In the genomic region with DNA sequence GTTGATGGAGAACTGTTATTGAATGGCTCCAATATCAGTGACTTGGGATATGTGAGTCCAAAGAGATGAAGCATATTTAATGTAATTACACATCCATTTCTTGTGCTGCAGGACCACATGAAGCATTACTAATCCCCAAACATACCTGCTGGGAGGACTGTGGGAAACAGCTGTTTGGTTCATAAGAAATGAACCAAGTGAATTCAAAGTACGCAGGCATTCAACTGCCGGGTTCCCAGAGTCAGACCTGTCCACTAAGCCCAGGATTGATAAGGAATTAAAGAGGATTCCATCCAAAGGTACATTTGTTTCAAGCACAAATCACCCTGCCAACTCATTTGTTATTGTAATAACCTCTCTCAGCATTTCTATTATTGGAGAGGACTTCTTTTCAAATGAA, we compare ENCODE assay signal across 21 cellular contexts.
DNase-seq lines count a peak whose midpoint lies in the region; ATAC-seq, FAIRE-seq and TF ChIP-seq lines count a peak whose summit lies in the region.
"Had no signal": no experiment of that assay in that cellular context is flagged by ENCODE, and none has a peak within 500 bp of the region (broad histone marks: within the 10 kb centered on the region; RNA-seq: fewer than 3 reads in every experiment).

No MANE protein-coding gene starts in this region.

- TF ChIP-seq CTCF in GM23338 (conservative IDR thresholded peaks at IDR 0.05; ENCODE audit: low read depth in 2 of 2) (no peak), astrocyte of the cerebellum (IDR thresholded peaks at IDR 0.05; ENCODE audit: low read depth, low read length, missing control alignments) (no peak), neural progenitor cell (IDR thresholded peaks at IDR 0.05) (no peak), HepG2 (CRISPR knock-in tag; IDR thresholded peaks at IDR 0.05) (no peak)

- no peaks in the 10 kb centered on the region for H4K20me1 ChIP-seq in GM23338 (replicated peaks; ENCODE audit: insufficient read depth)
- no peaks in the 10 kb centered on the region for H4K20me1 ChIP-seq in neural progenitor cell (ENCODE audit: low read depth)
- H4K20me1 ChIP-seq in HepG2 (ENCODE audit: insufficient read depth, low read length): no peaks in the 10 kb centered on the region

- no peaks in the 10 kb centered on the region for H3F3A ChIP-seq in GM23338 (replicated peaks; ENCODE audit: low read depth)
- no peaks in the 10 kb centered on the region for H3F3A ChIP-seq in neural progenitor cell (ENCODE audit: low read depth)

- H3K4me1 Mint-ChIP-seq in GM23338 (peaks cover 16% of the 10 kb centered on the region), neural progenitor cell (peaks cover 19% of the 10 kb centered on the region)
- H3K4me1 Mint-ChIP-seq: B cell had no signal

- H2AFZ ChIP-seq in GM23338 (no peak overlapping the region), neural progenitor cell (replicated peaks) (no peak overlapping the region), HepG2 (ENCODE audit: low read length) (no peak overlapping the region)
- H2AFZ ChIP-seq: GM23248 had no signal

- peaks cover 21% of the 10 kb centered on the region for H3K9me3 Mint-ChIP-seq in GM23338
- H3K9me3 Mint-ChIP-seq in neural progenitor cell: no peaks in the 10 kb centered on the region

- no peak for TF ChIP-seq RAD21 in HepG2 (CRISPR knock-in tag; IDR thresholded peaks at IDR 0.05)

- H3K4me2 ChIP-seq in GM23338: peak overlapping the region; percentile 41
- no peak overlapping the region for H3K4me2 ChIP-seq in neural progenitor cell
- H3K4me2 ChIP-seq in HepG2 (ENCODE audit: low read depth, low read length): no peak overlapping the region
- H3K4me2 ChIP-seq: A549 had no signal

- intact Hi-C loops in HepG2 (cut with micrococcal nuclease; ENCODE audit: unreplicated experiment): no loop called here

- peak overlapping the region; percentile 4; the same call in 1 of the 2 replicates for H3K4me3 ChIP-seq in GM23338
- H3K4me3 ChIP-seq in astrocyte of the cerebellum (ENCODE audit: low read depth, low read length): no peak overlapping the region
- H3K4me3 ChIP-seq in neural progenitor cell: no peak overlapping the region
- H3K4me3 ChIP-seq in HepG2 (replicated peaks in 1 of 3; ENCODE audit: insufficient read depth in 1 of 3, low read depth in 2 of 3, low read length in 3 of 3): no peak overlapping the region
- H3K4me3 ChIP-seq: A549, GM23248, MG63, SJSA1 had no signal

- H3K27ac Mint-ChIP-seq in GM23338 (no peak overlapping the region), neural progenitor cell (peak overlapping the region; percentile 26)
- H3K27ac Mint-ChIP-seq: B cell, CD14-positive monocyte had no signal

- no TSS peak for BruUV-seq in HepG2 (replicated peaks; lab: Mats Ljungman, UMichigan)

- POLR2A ChIA-PET in HepG2 (lab: Yijun Ruan, JAX): no interaction called here

- H3K4me1 ChIP-seq in GM23338 (ENCODE audit: insufficient read depth) (peaks cover 21% of the 10 kb centered on the region), neural progenitor cell (peaks cover 15% of the 10 kb centered on the region), HepG2 (ENCODE audit: insufficient read depth, low read length) (no peaks in the 10 kb centered on the region)

- DNase-seq in GM23338 (ENCODE audit: low spot score): no peak
- peak; percentile 39 for DNase-seq in NCI-H2171 (lab: John Stamatoyannopoulos, UW)
- DNase-seq in astrocyte of the cerebellum (ENCODE audit: low read depth): peak; percentile 32
- DNase-seq in neural progenitor cell (ENCODE audit: low spot score): peak; percentile 16
- DNase-seq in glomerular visceral epithelial cell (ENCODE audit: extremely low spot score): no peak
- no peak for DNase-seq in HepG2 (ENCODE audit: low spot score)
- DNase-seq in NCI-H1048 (lab: John Stamatoyannopoulos, UW): no peak
- DNase-seq: DMS79, GM23248, Kasumi-1, MG63, NCI-H1417 treated with DMSO at 0.1 percent for 48 hours, NCI-H187, NCI-H774, T-helper 1 cell had no signal

- H3K9ac ChIP-seq in neural progenitor cell: no peak overlapping the region
- H3K9ac ChIP-seq in HepG2 (ENCODE audit: insufficient read depth, low read depth, low read length): no peak overlapping the region
- H3K9ac ChIP-seq: GM23248 had no signal

- H3K27me3 ChIP-seq in GM23338 (ENCODE audit: insufficient read depth): no peaks in the 10 kb centered on the region
- no peaks in the 10 kb centered on the region for H3K27me3 ChIP-seq in neural progenitor cell
- H3K27me3 ChIP-seq in HepG2 (ENCODE audit: control insufficient read depth in 1 of 2, insufficient read depth in 2 of 2, low read length in 2 of 2): no peaks in the 10 kb centered on the region
- H3K27me3 ChIP-seq: MG63, SJSA1 had no signal

- TF ChIP-seq EP300 in HepG2 (IDR thresholded peaks at IDR 0.05; ENCODE audit: low read depth in 2 of 2, low read length in 2 of 2) (no peak), HepG2 (CRISPR knock-in tag; IDR thresholded peaks at IDR 0.05; ENCODE audit: borderline replicate concordance) (no peak)

- CTCF ChIA-PET in HepG2 (lab: Yijun Ruan, JAX; ENCODE audit: low intra/inter-chr PET ratio, low total read pairs): no interaction called here

- TF ChIP-seq POLR2A in HepG2 (IDR thresholded peaks at IDR 0.05; ENCODE audit: insufficient read depth in 1 of 2, low read depth in 2 of 2, low read length in 2 of 2): no peak

- peaks cover 7% of the 10 kb centered on the region for H3K36me3 ChIP-seq in GM23338 (ENCODE audit: insufficient read depth)
- H3K36me3 ChIP-seq in neural progenitor cell: no peaks in the 10 kb centered on the region
- H3K36me3 ChIP-seq in HepG2 (replicated peaks in 1 of 2; ENCODE audit: control insufficient read depth in 1 of 2, insufficient read depth in 2 of 2, low read length in 2 of 2): no peaks in the 10 kb centered on the region
- H3K36me3 ChIP-seq: MG63, SJSA1 had no signal

- no peak for FAIRE-seq in HepG2 (lab: Jason Lieb, UNC)
- FAIRE-seq: A549 had no signal

- H3K27me3 Mint-ChIP-seq in GM23338 (ENCODE audit: insufficient read depth, low read depth, poor library complexity) (peaks cover 1% of the 10 kb centered on the region), neural progenitor cell (ENCODE audit: insufficient read depth, low read depth) (peaks cover 5% of the 10 kb centered on the region)

- H3K9me3 ChIP-seq in neural progenitor cell (ENCODE audit: low read depth): no peaks in the 10 kb centered on the region
- H3K9me3 ChIP-seq in HepG2 (ENCODE audit: low read length): peaks cover 10% of the 10 kb centered on the region; the same call in 1 of the 2 replicates
- H3K9me3 ChIP-seq: A549, MG63, SJSA1 had no signal

- H3K27ac ChIP-seq in GM23338 (ENCODE audit: low read depth): peak overlapping the region; percentile 61
- H3K27ac ChIP-seq in neural progenitor cell: no peak overlapping the region
- no peak overlapping the region for H3K27ac ChIP-seq in HepG2 (ENCODE audit: extremely low read length, insufficient read depth, low read length)
- H3K27ac ChIP-seq: A549, GM23248, SJSA1 had no signal

- H3K36me3 Mint-ChIP-seq in GM23338 (ENCODE audit: low read depth) (peaks cover 37% of the 10 kb centered on the region), neural progenitor cell (no peaks in the 10 kb centered on the region)
- H3K36me3 Mint-ChIP-seq: CD14-positive monocyte had no signal

- 0% methylated on average over 2 of the region's 2 CpGs for WGBS in HepG2 (ENCODE audit: low lambda C conversion rate)

- peaks cover 13% of the 10 kb centered on the region for H3K9me2 ChIP-seq in GM23338 (ENCODE audit: insufficient read depth)

- H3K4me3 Mint-ChIP-seq in GM23338: no peak overlapping the region; the same call in 2 of the 3 replicates
- no peak overlapping the region for H3K4me3 Mint-ChIP-seq in neural progenitor cell
- H3K4me3 Mint-ChIP-seq: B cell, CD14-positive monocyte had no signal

- in situ Hi-C loops in astrocyte of the cerebellum (cut with HindIII; ENCODE audit: low sequenced_read_pairs): no loop called here
- in situ Hi-C loops in HepG2 (cut with HindIII; ENCODE audit: extremely low pct_ligation_motif_present, low pct_unique_long_range_greater_than_20kb): no loop called here

- ATAC-seq in GM23338 (no peak), HepG2 (no peak)
- ATAC-seq: A549, HCT116, Right ventricle myocardium inferior had no signal

- H3K79me2 ChIP-seq in GM23338 (replicated peaks; ENCODE audit: insufficient read depth) (no peaks in the 10 kb centered on the region), neural progenitor cell (ENCODE audit: low read depth) (no peaks in the 10 kb centered on the region), HepG2 (ENCODE audit: insufficient read depth, low read length) (no peaks in the 10 kb centered on the region)

TF ChIP-seq in GM23338, 12 proteins besides CTCF, POLR2A, EP300 and RAD21:
- TF ChIP-seq NANOG (IDR thresholded peaks at IDR 0.05; ENCODE audit: borderline replicate concordance) (no peak), CREB1 (CRISPR knock-in tag; IDR thresholded peaks at IDR 0.05; ENCODE audit: low read depth) (0 out of 2 replicates have a peak, but pooled peaks have one; percentile 3), EZH2phosphoT487 (IDR thresholded peaks at IDR 0.05; ENCODE audit: unreplicated experiment) (no peak)

TF ChIP-seq in HepG2, 621 proteins besides CTCF, POLR2A, EP300 and RAD21 (continues in another document):
- TF ChIP-seq, protein P1, sequence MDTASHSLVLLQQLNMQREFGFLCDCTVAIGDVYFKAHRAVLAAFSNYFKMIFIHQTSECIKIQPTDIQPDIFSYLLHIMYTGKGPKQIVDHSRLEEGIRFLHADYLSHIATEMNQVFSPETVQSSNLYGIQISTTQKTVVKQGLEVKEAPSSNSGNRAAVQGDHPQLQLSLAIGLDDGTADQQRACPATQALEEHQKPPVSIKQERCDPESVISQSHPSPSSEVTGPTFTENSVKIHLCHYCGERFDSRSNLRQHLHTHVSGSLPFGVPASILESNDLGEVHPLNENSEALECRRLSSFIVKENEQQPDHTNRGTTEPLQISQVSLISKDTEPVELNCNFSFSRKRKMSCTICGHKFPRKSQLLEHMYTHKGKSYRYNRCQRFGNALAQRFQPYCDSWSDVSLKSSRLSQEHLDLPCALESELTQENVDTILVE (CRISPR knock-in tag; IDR thresholded peaks at IDR 0.05): no peak
- TF ChIP-seq ZNF124 (CRISPR knock-in tag; IDR thresholded peaks at IDR 0.05): no peak

Comparison
In these comparisons a context has a peak if more than half of its experiments do, and no peak if none do; other contexts are left out.
1. DNase-seq: peak in NCI-H2171 (single experiment), astrocyte of the cerebellum (single experiment) and neural progenitor cell (single experiment); none in GM23338 (single experiment), glomerular visceral epithelial cell (single experiment), HepG2 (single experiment) and NCI-H1048 (single experiment).